10 cellular contexts compared by ENCODE assay signal in the genomic region with DNA sequence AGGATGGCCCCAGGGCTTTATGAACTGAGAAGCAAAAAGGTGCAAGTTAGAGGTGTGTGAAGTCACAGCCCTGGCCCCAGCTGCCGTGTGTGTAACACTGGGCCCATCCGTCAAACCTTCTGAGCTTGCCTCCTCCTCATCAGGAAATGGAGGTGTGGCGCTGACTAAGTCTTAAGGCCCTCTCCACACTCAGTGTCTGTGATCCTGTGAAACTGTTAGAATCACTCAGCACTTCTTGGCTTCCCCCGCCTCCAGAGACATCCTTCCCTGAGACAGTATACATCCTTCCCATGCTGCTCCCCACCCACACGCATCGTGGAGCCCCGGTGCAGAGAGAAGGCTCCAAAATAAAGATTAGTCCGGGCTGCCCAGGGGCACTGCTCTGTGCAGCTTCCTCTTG. TPM values are rescaled to one million over a fixed set of nuclear protein-coding genes. Genes with fewer than 3 reads are reported as not detected.
DNase-seq lines count a peak whose midpoint lies in the region; ATAC-seq, FAIRE-seq and TF ChIP-seq lines count a peak whose summit lies in the region.
"Had no signal": no experiment of that assay in that cellular context is flagged by ENCODE, and none has a peak within 500 bp of the region (broad histone marks: within the 10 kb centered on the region; RNA-seq: fewer than 3 reads in every experiment).

No MANE protein-coding gene starts in this region.

- H3K27me3 Mint-ChIP-seq in activated CD4-positive, alpha-beta T cell treated with anti-CD3 and anti-CD28 coated beads, Interleukin-2, amount 10 ng/mL, durations not matched to agents 24 days and 14 days, result no peaks in the 10 kb centered on the region

- H3K9me3 Mint-ChIP-seq in activated CD4-positive, alpha-beta T cell treated with anti-CD3 and anti-CD28 coated beads, Interleukin-2, amount 10 ng/mL, durations not matched to agents 24 days and 14 days, result no peaks in the 10 kb centered on the region

- WGBS in GM23248 (ENCODE audit: low coverage in 1 of 2, low lambda C conversion rate in 2 of 2, missing lambda C conversion rate in 2 of 2), 2 experiments, result 35 to 46% methylated on average over 8 of the region's 8 CpGs

- TF ChIP-seq POLR2A in GM12892 (IDR thresholded peaks at IDR 0.05; ENCODE audit: low read depth, low read length), result no peak

- H3K27ac Mint-ChIP-seq in activated CD4-positive, alpha-beta T cell treated with anti-CD3 and anti-CD28 coated beads, Interleukin-2, amount 10 ng/mL, durations not matched to agents 24 days and 14 days, result peak overlapping the region; percentile 88

- 0 out of 2 replicates have a peak overlapping the region, but pooled peaks have one; percentile 16 for H3K27ac ChIP-seq in GM23248

- intact Hi-C loops in activated CD4-positive, alpha-beta T cell treated with anti-CD3 and anti-CD28 coated beads, Interleukin-2, amount 10 ng/mL, durations not matched to agents 24 days and 14 days (cut with micrococcal nuclease), result loop anchor here (1.0 to 5.0 kb wide), 3 partner anchors 32 to 98 kb away; no protein-coding TSS in a partner anchor

- H3F3A ChIP-seq in GM23248 (ENCODE audit: insufficient read depth), result no peaks in the 10 kb centered on the region

- H3K4me3 ChIP-seq in GM23248 (no peak overlapping the region), epithelial cell of esophagus (ENCODE audit: low read length) (no peak overlapping the region)

- no peaks in the 10 kb centered on the region for H3K9me2 ChIP-seq in GM23248 (ENCODE audit: insufficient read depth)

- DNase-seq in GM23248, result peak; percentile 88
- DNase-seq in activated CD4-positive, alpha-beta T cell treated with anti-CD3 and anti-CD28 coated beads, Interleukin-2, amount 10 ng/mL, durations not matched to agents 24 days and 14 days, result peak; percentile 82
- DNase-seq in epithelial cell of esophagus (ENCODE audit: low read depth), result peak; percentile 94
- peak; percentile 24 to 57 (median 31) for DNase-seq in stimulated activated CD4-positive, alpha-beta T cell treated with anti-CD3 and anti-CD28 coated beads, TNF-alpha, amount 100 ng/mL, for 24 hours (ENCODE audit: low read depth in 3 of 3)
- no peak for DNase-seq in GM12892 (ENCODE audit: insufficient read length)
- DNase-seq in GM19240 (ENCODE audit: insufficient read length, low spot score), result no peak
- DNase-seq in retina, result no peak
- DNase-seq: erythroblast, NCI-H524 had no signal

- H3K36me3 ChIP-seq in GM23248 (ENCODE audit: low read depth), result no peaks in the 10 kb centered on the region

- no peaks in the 10 kb centered on the region for H3K79me2 ChIP-seq in GM23248 (ENCODE audit: insufficient read depth)

- no peak overlapping the region for H2AFZ ChIP-seq in GM23248

- in situ Hi-C loops in GM23248 (cut with MboI), result no loop called here

- H3K36me3 Mint-ChIP-seq in activated CD4-positive, alpha-beta T cell treated with anti-CD3 and anti-CD28 coated beads, Interleukin-2, amount 10 ng/mL, durations not matched to agents 24 days and 14 days (ENCODE audit: low read depth), result peaks cover 5% of the 10 kb centered on the region

- H3K9me3 ChIP-seq in GM23248 (ENCODE audit: low read depth), result no peaks in the 10 kb centered on the region

- no peaks in the 10 kb centered on the region for H4K20me1 ChIP-seq in GM23248 (ENCODE audit: insufficient read depth)

- H3K4me3 Mint-ChIP-seq in activated CD4-positive, alpha-beta T cell treated with anti-CD3 and anti-CD28 coated beads, Interleukin-2, amount 10 ng/mL, durations not matched to agents 24 days and 14 days, result peak overlapping the region; percentile 44

- no peak for TF ChIP-seq CTCF in epithelial cell of esophagus (IDR thresholded peaks at IDR 0.05; ENCODE audit: insufficient read depth, low read depth, low read length, missing control alignments)

- ATAC-seq in HG02798 (IDR thresholded peaks at IDR 0.05; ENCODE audit: poor library complexity, unreplicated experiment), result no peak

- FAIRE-seq in GM12892 (lab: Jason Lieb, UNC), result no peak

- no peaks in the 10 kb centered on the region for H3K27me3 ChIP-seq in GM23248 (replicated peaks; ENCODE audit: insufficient read depth)

- peaks cover 41% of the 10 kb centered on the region for H3K4me1 Mint-ChIP-seq in activated CD4-positive, alpha-beta T cell treated with anti-CD3 and anti-CD28 coated beads, Interleukin-2, amount 10 ng/mL, durations not matched to agents 24 days and 14 days

- peaks cover 14% of the 10 kb centered on the region for H3K4me1 ChIP-seq in GM23248 (ENCODE audit: insufficient read depth)

- H3K9ac ChIP-seq in GM23248, result no peak overlapping the region

- H3K4me2 ChIP-seq in GM23248 (ENCODE audit: unreplicated experiment), result no peak overlapping the region

RNA-seq across cellular contexts. Expression of a gene that starts 33.3 kb away (rescaled TPM):
- total RNA-seq in GM23248 (2014; rRNA removed; shearing (Covaris generic)), result 6.3 and 8.9 TPM in 2 replicates
- 1.3 TPM in 2 replicates for polyA plus RNA-seq in GM23248 (2016; fragmentation: Nextera tagmentation; extraction: Ambion mirVana)
- total RNA-seq in activated CD4-positive, alpha-beta T cell treated with anti-CD3 and anti-CD28 coated beads, Interleukin-2, amount 10 ng/mL, durations not matched to agents 24 days and 14 days, result 76.8 and 81.6 TPM in 2 replicates
- 16.3 TPM for polyA plus RNA-seq in GM12892 (2012; ENCODE audit: missing spikeins)

RNA-seq across cellular contexts. Expression of a gene that starts 56.2 kb away (rescaled TPM):
- 21.9 and 22.5 TPM in 2 replicates for total RNA-seq in GM23248 (2014; rRNA removed; shearing (Covaris generic))
- 29.7 and 34.3 TPM in 2 replicates for polyA plus RNA-seq in GM23248 (2016; fragmentation: Nextera tagmentation; extraction: Ambion mirVana)
- 96.4 and 107 TPM in 2 replicates for total RNA-seq in activated CD4-positive, alpha-beta T cell treated with anti-CD3 and anti-CD28 coated beads, Interleukin-2, amount 10 ng/mL, durations not matched to agents 24 days and 14 days
- polyA plus RNA-seq in GM12892 (2012; ENCODE audit: missing spikeins), result 104 TPM

Comparison
In these comparisons a context has a peak if more than half of its experiments do, and no peak if none do; other contexts are left out.
1. DNase-seq: peak in GM23248 (single experiment), activated CD4-positive, alpha-beta T cell treated with anti-CD3 and anti-CD28 coated beads, Interleukin-2, amount 10 ng/mL, durations not matched to agents 24 days and 14 days (single experiment), epithelial cell of esophagus (single experiment) and stimulated activated CD4-positive, alpha-beta T cell treated with anti-CD3 and anti-CD28 coated beads, TNF-alpha, amount 100 ng/mL, for 24 hours (3 of 3); none in GM12892 (single experiment), GM19240 (single experiment) and retina (single experiment).